5 cellular contexts compared by ENCODE assay signal in genomic region chr10:17499014-17499413, GRCh38. TPM values are rescaled to one million over a fixed set of nuclear protein-coding genes. Genes with fewer than 3 reads are reported as not detected.
"Had no signal": no experiment of that assay in that cellular context is flagged by ENCODE, and none has a peak within 500 bp of the region (broad histone marks: within the 10 kb centered on the region; RNA-seq: fewer than 3 reads in every experiment).

No MANE protein-coding gene starts in this region.

RNA-seq across cellular contexts. Expression of gene ST8SIA6, which starts 44.6 kb away (rescaled TPM):
- total RNA-seq: OCI-LY7, PC-3, Peyer's patch, RPMI7951, SJCRH30 had no signal
